In the genomic region with DNA sequence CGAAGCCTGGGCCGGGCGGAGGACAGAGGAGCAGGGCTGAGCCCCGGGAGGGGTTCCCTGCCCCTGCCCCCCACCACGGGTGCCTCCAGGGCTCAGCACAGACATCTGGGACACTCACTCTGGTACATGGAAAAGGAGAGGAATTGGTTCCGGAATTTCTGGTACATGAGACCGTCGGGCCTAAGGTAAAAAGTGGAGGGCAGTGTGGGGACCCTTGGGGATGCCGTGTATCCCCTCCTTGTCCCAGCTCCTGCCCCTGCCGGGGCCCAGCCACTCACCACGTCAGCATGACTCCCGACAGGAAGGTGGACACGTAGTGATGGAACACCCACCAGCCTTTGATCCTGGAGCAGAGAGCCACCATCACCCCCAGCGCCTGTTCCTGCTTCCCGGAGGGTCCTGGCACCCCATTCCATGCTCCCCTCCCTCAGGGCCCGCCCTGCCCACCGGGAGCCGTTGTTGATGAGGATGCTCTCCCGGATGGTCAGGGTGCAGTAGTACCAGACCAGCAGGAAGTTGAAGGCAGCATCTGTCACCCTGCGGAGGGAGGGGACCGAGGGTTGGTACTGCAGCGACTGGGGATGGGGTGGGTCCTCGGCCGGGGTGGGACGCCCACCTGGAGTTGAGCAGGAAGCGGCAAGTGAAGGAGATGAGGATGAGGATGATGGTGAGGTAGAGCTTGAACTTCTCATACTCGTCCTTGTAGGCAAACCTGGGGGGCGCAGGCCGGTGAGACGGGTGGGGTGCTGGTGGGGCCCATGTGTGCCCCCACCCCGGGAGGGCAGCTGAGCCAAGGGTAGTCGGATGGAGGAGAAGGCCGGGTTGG, we compare ENCODE assay signal across 29 cellular contexts. TPM values are rescaled to one million over a fixed set of nuclear protein-coding genes. Genes with fewer than 3 reads are reported as not detected.
A peak's percentile ranks its signal among the peaks of the same experiment; 100 is the strongest.
DNase-seq lines count a peak whose midpoint lies in the region; ATAC-seq, FAIRE-seq and TF ChIP-seq lines count a peak whose summit lies in the region.
"Had no signal": no experiment of that assay in that cellular context is flagged by ENCODE, and none has a peak within 500 bp of the region (broad histone marks: within the 10 kb centered on the region; RNA-seq: fewer than 3 reads in every experiment).

No MANE protein-coding gene starts in this region.

- no peak overlapping the region for H3K4me2 ChIP-seq in neuronal stem cell (ENCODE audit: insufficient read depth, low read length, poor library complexity, severe bottlenecking)
- H3K4me2 ChIP-seq: KMS-11 had no signal

- no peak overlapping the region for H3K9ac ChIP-seq in neuronal stem cell (ENCODE audit: low read depth, low read length, poor library complexity)
- H3K9ac ChIP-seq: KMS-11 had no signal

- no peak overlapping the region for H3K4ac ChIP-seq in neuronal stem cell (ENCODE audit: low read length)

- H4K91ac ChIP-seq in neuronal stem cell (ENCODE audit: low read depth, low read length, poor library complexity), result no peak overlapping the region

- no peak for FAIRE-seq in D721Med (lab: Jason Lieb, UNC)
- FAIRE-seq: G401.6, HTR-8/SVneo had no signal

- POLR2A ChIA-PET in HEK293T (lab: Yijun Ruan, JAX), result no interaction called here

- no peak overlapping the region for H2BK15ac ChIP-seq in neuronal stem cell (ENCODE audit: low read length)

- peaks cover 25 to 51% of the 10 kb centered on the region in 2 donors for H3K36me3 ChIP-seq in neuronal stem cell (replicated peaks in 1 of 2; ENCODE audit: control insufficient read depth in 2 of 2, insufficient read depth in 2 of 2, low read length in 2 of 2)

- DNase-seq in AG08396 (ENCODE audit: low spot score) (peak; percentile 20), D721Med (ENCODE audit: insufficient read length, low spot score) (peak; percentile 15), neuronal stem cell (ENCODE audit: low spot score) (no peak), HEK293T (ENCODE audit: extremely low spot score) (no peak), T-helper 2 cell (no peak), NCI-H510A (lab: John Stamatoyannopoulos, UW) (no peak)
- no peak for DNase-seq in central memory CD8-positive, alpha-beta T cell (ENCODE audit: low spot score in 2 of 2)
- no peak for DNase-seq in activated effector memory CD4-positive, alpha-beta T cell treated with anti-CD3 and anti-CD28 coated beads, Interleukin-2, amount 50 U/mL, for 16 hours
- DNase-seq: activated CD4-positive, alpha-beta memory T cell treated with anti-CD3 and anti-CD28 coated beads, Interleukin-2, amount 10 ng/mL, durations not matched to agents 7 days and 5 days; activated CD8-positive, alpha-beta memory T cell treated with anti-CD3 and anti-CD28 coated beads, Interleukin-2, amount 50 U/mL, for 4 hours; activated naive CD4-positive, alpha-beta T cell treated with anti-CD3 and anti-CD28 coated beads, Interleukin-2, amount 10 ng/mL, durations not matched to agents 7 days and 5 days; DMS79; foreskin melanocyte; HFFc6; kidney glomerular epithelial cell; MM.1S; NCI-H1105 treated with DMSO at 0.1 percent for 48 hours; NCI-H2029; NCI-H526 treated with DMSO at 0.1 percent for 48 hours; NK-92 treated with Interleukin-12 subunit alpha and Interleukin-12 subunit beta, amount 100 ng/mL, for 24 hours; stimulated activated CD4-positive, alpha-beta T cell treated with anti-CD3 and anti-CD28 coated beads, Interleukin-4, amount 100 ng/mL, for 1 hour; transverse colon had no signal

- peaks cover 21% of the 10 kb centered on the region for H3K4me1 Mint-ChIP-seq in central memory CD8-positive, alpha-beta T cell

- no peak overlapping the region for H2AK5ac ChIP-seq in neuronal stem cell (ENCODE audit: low read depth, low read length)

- no peak overlapping the region for H2BK120ac ChIP-seq in neuronal stem cell (ENCODE audit: low read depth, low read length)

- CTCF ChIA-PET in HEK293T (lab: Yijun Ruan, JAX), result no interaction called here

- H3K4me3 ChIP-seq in neuronal stem cell (ENCODE audit: low read length in 2 of 2), result no peak overlapping the region
- H3K4me3 ChIP-seq: body of pancreas, transverse colon had no signal

- peak overlapping the region; percentile 31 for H3K23ac ChIP-seq in neuronal stem cell (ENCODE audit: low read depth, low read length, poor library complexity)

- peaks cover 4 to 10% of the 10 kb centered on the region in 2 donors for H3K4me1 ChIP-seq in neuronal stem cell (ENCODE audit: control insufficient read depth in 2 of 2, insufficient read depth in 1 of 2, low read depth in 1 of 2, low read length in 2 of 2)

- H3K36me3 Mint-ChIP-seq in central memory CD8-positive, alpha-beta T cell (ENCODE audit: insufficient read depth), result peaks cover 14% of the 10 kb centered on the region

- no peaks in the 10 kb centered on the region for H3K9me3 ChIP-seq in neuronal stem cell (replicated peaks in 1 of 2; ENCODE audit: control insufficient read depth in 2 of 2, insufficient read depth in 1 of 2, low read depth in 1 of 2, low read length in 2 of 2)
- H3K9me3 ChIP-seq: body of pancreas, transverse colon had no signal

- H2BK12ac ChIP-seq in neuronal stem cell (ENCODE audit: low read length), result no peak overlapping the region

- H3K79me1 ChIP-seq in neuronal stem cell (ENCODE audit: low read depth, low read length), result peaks cover 6% of the 10 kb centered on the region

- no peak for ATAC-seq in central memory CD8-positive, alpha-beta T cell (replicated peaks; ENCODE audit: extremely low read depth, poor library complexity, severe bottlenecking)
- ATAC-seq: sciatic nerve had no signal

- peak overlapping the region; percentile 24 for H2BK5ac ChIP-seq in neuronal stem cell (ENCODE audit: low read length)

- no peak overlapping the region for H2AFZ ChIP-seq in neuronal stem cell (ENCODE audit: low read length)

- H3K27me3 Mint-ChIP-seq in central memory CD8-positive, alpha-beta T cell, result no peaks in the 10 kb centered on the region
- H3K27me3 Mint-ChIP-seq: activated CD4-positive, alpha-beta memory T cell treated with anti-CD3 and anti-CD28 coated beads, Interleukin-2, amount 10 ng/mL, durations not matched to agents 7 days and 5 days had no signal

- peak overlapping the region; percentile 32 for H3K27ac Mint-ChIP-seq in central memory CD8-positive, alpha-beta T cell (ENCODE audit: low read depth)
- H3K27ac Mint-ChIP-seq: activated CD4-positive, alpha-beta memory T cell treated with anti-CD3 and anti-CD28 coated beads, Interleukin-2, amount 10 ng/mL, durations not matched to agents 7 days and 5 days; activated naive CD4-positive, alpha-beta T cell treated with anti-CD3 and anti-CD28 coated beads, Interleukin-2, amount 10 ng/mL, durations not matched to agents 7 days and 5 days; activated T-helper 1 cell treated with anti-CD3 and anti-CD28 coated beads, Interleukin-12 subunit alpha, Interleukin-12 subunit beta, Interleukin-2, Interleukin-4 antibody, amounts not matched to agents 30 ng/mL and 10 ng/mL and 1 ng/mL, durations not matched to agents 14 hours and 24 hours and 36 hours; HFFc6 had no signal

- peak overlapping the region; percentile 17 for H3K18ac ChIP-seq in neuronal stem cell (ENCODE audit: low read length)

- TF ChIP-seq CTCF in D721Med (IDR thresholded peaks at IDR 0.05; ENCODE audit: insufficient read depth, missing control alignments), result no peak

- H3K4me3 Mint-ChIP-seq in central memory CD8-positive, alpha-beta T cell, result no peak overlapping the region
- H3K4me3 Mint-ChIP-seq: activated CD4-positive, alpha-beta memory T cell treated with anti-CD3 and anti-CD28 coated beads, Interleukin-2, amount 10 ng/mL, durations not matched to agents 7 days and 5 days; activated naive CD4-positive, alpha-beta T cell treated with anti-CD3 and anti-CD28 coated beads, Interleukin-2, amount 10 ng/mL, durations not matched to agents 7 days and 5 days; activated T-helper 1 cell treated with anti-CD3 and anti-CD28 coated beads, Interleukin-12 subunit alpha, Interleukin-12 subunit beta, Interleukin-2, Interleukin-4 antibody, amounts not matched to agents 30 ng/mL and 10 ng/mL and 1 ng/mL, durations not matched to agents 14 hours and 24 hours and 36 hours; HFFc6 had no signal

- no peaks in the 10 kb centered on the region for H3K9me3 Mint-ChIP-seq in central memory CD8-positive, alpha-beta T cell
- H3K9me3 Mint-ChIP-seq: activated CD4-positive, alpha-beta memory T cell treated with anti-CD3 and anti-CD28 coated beads, Interleukin-2, amount 10 ng/mL, durations not matched to agents 7 days and 5 days; activated naive CD4-positive, alpha-beta T cell treated with anti-CD3 and anti-CD28 coated beads, Interleukin-2, amount 10 ng/mL, durations not matched to agents 7 days and 5 days; activated T-helper 1 cell treated with anti-CD3 and anti-CD28 coated beads, Interleukin-12 subunit alpha, Interleukin-12 subunit beta, Interleukin-2, Interleukin-4 antibody, amounts not matched to agents 30 ng/mL and 10 ng/mL and 1 ng/mL, durations not matched to agents 14 hours and 24 hours and 36 hours; HFFc6 had no signal

- no peaks in the 10 kb centered on the region for H3K27me3 ChIP-seq in neuronal stem cell (ENCODE audit: control insufficient read depth in 3 of 3, insufficient read depth in 3 of 3, low read depth in 1 of 3, low read length in 3 of 3)
- H3K27me3 ChIP-seq: body of pancreas, transverse colon had no signal

- no CpG with 5 or more reads among the region's 33 CpGs for whole genome bisulfite sequencing in neuronal stem cell (ENCODE audit: extremely low coverage in 2 of 2, insufficient read length in 2 of 2, insufficient replicate concordance in 1 of 2), 2 donors

- H4K8ac ChIP-seq in neuronal stem cell (ENCODE audit: low read depth, low read length), result peak overlapping the region; percentile 65

- no peak overlapping the region for H3K27ac ChIP-seq in neuronal stem cell (replicated peaks; ENCODE audit: low read length)
- H3K27ac ChIP-seq: C4-2B, KMS-11, transverse colon had no signal

- no peak overlapping the region for H3K14ac ChIP-seq in neuronal stem cell (ENCODE audit: low read length)

TF ChIP-seq in HEK293T, 16 proteins besides CTCF, POLR2A, EP300 and RAD21 (continues in another document):
- no peak for TF ChIP-seq CTBP1 (IDR thresholded peaks at IDR 0.05; ENCODE audit: borderline replicate concordance)
- no peak for TF ChIP-seq FOXA1 (IDR thresholded peaks at IDR 0.05)
- no peak for TF ChIP-seq ZNF384 (IDR thresholded peaks at IDR 0.05)
- TF ChIP-seq LEF1 (IDR thresholded peaks at IDR 0.05; ENCODE audit: borderline replicate concordance), result no peak
- TF ChIP-seq TARDBP (IDR thresholded peaks at IDR 0.05), result no peak
- TF ChIP-seq ELF4 (IDR thresholded peaks at IDR 0.05), result no peak

RNA-seq across cellular contexts. Expression of a gene that starts 6.4 kb away (rescaled TPM):
- polyA plus RNA-seq in neuronal stem cell (2013, experiment 1 of 2), result 17.6 TPM
- 17.4 TPM for polyA plus RNA-seq in neuronal stem cell (2013, experiment 2 of 2)

RNA-seq across cellular contexts. Expression of a gene that starts 59.8 kb away (rescaled TPM):
- 39.7 TPM for polyA plus RNA-seq in neuronal stem cell (2013, experiment 1 of 2)
- polyA plus RNA-seq in neuronal stem cell (2013, experiment 2 of 2), result 37.4 TPM

RNA-seq across cellular contexts. Expression of a gene that starts 59.9 kb away (rescaled TPM):
- 189 TPM for polyA plus RNA-seq in neuronal stem cell (2013, experiment 1 of 2)
- 179 TPM for polyA plus RNA-seq in neuronal stem cell (2013, experiment 2 of 2)

Comparison
In these comparisons a context has a peak if more than half of its experiments do, and no peak if none do; other contexts are left out.
1. DNase-seq: peak in AG08396 (single experiment) and D721Med (single experiment); none in central memory CD8-positive, alpha-beta T cell (0 of 2), neuronal stem cell (single experiment), HEK293T (single experiment), T-helper 2 cell (0 of 5), activated effector memory CD4-positive, alpha-beta T cell treated with anti-CD3 and anti-CD28 coated beads, Interleukin-2, amount 50 U/mL, for 16 hours (single experiment) and NCI-H510A (single experiment).